ENCODE assay signal across 8 cellular contexts in genomic region chr6:145813285-145814034, GRCh38. TPM values are rescaled to one million over a fixed set of nuclear protein-coding genes. Genes with fewer than 3 reads are reported as not detected.
DNase-seq lines count a peak whose midpoint lies in the region; ATAC-seq, FAIRE-seq and TF ChIP-seq lines count a peak whose summit lies in the region.

No MANE protein-coding gene starts in this region.

- DNase-seq in A549 (ENCODE audit: low read depth in 1 of 2, low spot score in 1 of 2) = peak in 1 of 2 experiments; percentile 36
- peak; percentile 71 for DNase-seq in NB4 (ENCODE audit: low read depth)
- DNase-seq in astrocyte of the spinal cord (ENCODE audit: low read depth, low spot score) = peak; percentile 73
- no peak for DNase-seq in kidney epithelial cell (ENCODE audit: low read depth)
- peak in 1 of 49 donors; percentile 41 for DNase-seq in substantia nigra (lab: John Stamatoyannopoulos, UW)
- DNase-seq in NCI-H510A (lab: John Stamatoyannopoulos, UW) = no peak
- no peak for DNase-seq in activated CD4-positive, alpha-beta T cell treated with anti-CD3 and anti-CD28 coated beads for 1 hour

- TF ChIP-seq CTCF in A549 (IDR thresholded peaks at IDR 0.05) = no peak
- no peak for TF ChIP-seq CTCF in NB4 (IDR thresholded peaks at IDR 0.05; ENCODE audit: low read depth, low read length)
- no peak for TF ChIP-seq CTCF in astrocyte of the spinal cord (IDR thresholded peaks at IDR 0.05; ENCODE audit: low read depth, low read length)
- no peak for TF ChIP-seq CTCF in kidney epithelial cell (IDR thresholded peaks at IDR 0.05; ENCODE audit: insufficient read depth, low read length, poor library complexity, severe bottlenecking)

- ATAC-seq in A549 = peak; percentile 9 to 15; a peak in 4 of 6 replicates

- H3K4me2 ChIP-seq in A549 = peak overlapping the region; percentile 84

- POLR2A ChIA-PET in A549 (lab: Yijun Ruan, JAX) = interaction anchor here (2.1 to 3.0 kb wide), 2 partner anchors 78 to 79 kb away, joined by 21 to 69 read pairs; partner anchors contain the start of gene EPM2A

- CTCF ChIA-PET in A549 (lab: Yijun Ruan, JAX) = no interaction called here

- no peaks in the 10 kb centered on the region for H3K27me3 ChIP-seq in kidney epithelial cell (ENCODE audit: control insufficient read depth, insufficient read depth, low read length)

- peak overlapping the region; percentile 78 for H3K4me3 ChIP-seq in A549
- H3K4me3 ChIP-seq in GM08714 (ENCODE audit: low read length) = peak overlapping the region; percentile 83
- peak overlapping the region; percentile 88 for H3K4me3 ChIP-seq in NB4 (ENCODE audit: low read depth, low read length)
- peak overlapping the region; percentile 86 for H3K4me3 ChIP-seq in astrocyte of the spinal cord (ENCODE audit: low read depth, low read length)
- H3K4me3 ChIP-seq in kidney epithelial cell (ENCODE audit: low read depth, low read length) = peak overlapping the region; percentile 86

- H3K27ac ChIP-seq in A549 (peak overlapping the region; percentile 98 to 100), substantia nigra (ENCODE audit: low read depth, low read length, poor library complexity, severe bottlenecking) (peak overlapping the region; percentile 86)

- H3K9me3 ChIP-seq in A549 = no peaks in the 10 kb centered on the region

- no peaks in the 10 kb centered on the region for H3K36me3 ChIP-seq in kidney epithelial cell (ENCODE audit: control insufficient read depth, insufficient read depth, low read length)

- in situ Hi-C loops in astrocyte of the spinal cord (cut with HindIII; ENCODE audit: low sequenced_read_pairs) = no loop called here

- FAIRE-seq in A549 (lab: Jason Lieb, UNC) = no peak

- no peak for TF ChIP-seq POLR2A in A549 (IDR thresholded peaks at IDR 0.05; ENCODE audit: low read length)
- no peak for TF ChIP-seq POLR2A in NB4 (IDR thresholded peaks at IDR 0.05; ENCODE audit: extremely low read depth, insufficient read length)

- TF ChIP-seq EP300 in A549 (IDR thresholded peaks at IDR 0.05) = no peak

- H3K4me1 ChIP-seq in A549 = peaks cover 39% of the 10 kb centered on the region; the same call in 2 of the 3 replicates

- no peak for TF ChIP-seq RAD21 in A549 (conservative IDR thresholded peaks at IDR 0.05 in 1 of 2, IDR thresholded peaks at IDR 0.05 in 1 of 2)

- WGBS in A549 (ENCODE audit: missing lambda C conversion rate) = under 1% methylated on average over 12 of the region's 12 CpGs

TF ChIP-seq in A549, 52 proteins besides CTCF, POLR2A, EP300 and RAD21:
- TF ChIP-seq EHMT2 (IDR thresholded peaks at IDR 0.05; ENCODE audit: low read depth) = no peak
- TF ChIP-seq, protein P1, sequence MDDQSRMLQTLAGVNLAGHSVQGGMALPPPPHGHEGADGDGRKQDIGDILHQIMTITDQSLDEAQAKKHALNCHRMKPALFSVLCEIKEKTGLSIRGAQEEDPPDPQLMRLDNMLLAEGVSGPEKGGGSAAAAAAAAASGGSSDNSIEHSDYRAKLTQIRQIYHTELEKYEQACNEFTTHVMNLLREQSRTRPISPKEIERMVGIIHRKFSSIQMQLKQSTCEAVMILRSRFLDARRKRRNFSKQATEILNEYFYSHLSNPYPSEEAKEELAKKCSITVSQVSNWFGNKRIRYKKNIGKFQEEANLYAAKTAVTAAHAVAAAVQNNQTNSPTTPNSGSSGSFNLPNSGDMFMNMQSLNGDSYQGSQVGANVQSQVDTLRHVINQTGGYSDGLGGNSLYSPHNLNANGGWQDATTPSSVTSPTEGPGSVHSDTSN (IDR thresholded peaks at IDR 0.05) = no peak
- TF ChIP-seq JUN (IDR thresholded peaks at IDR 0.05) = no peak
- no peak for TF ChIP-seq RCOR1 (IDR thresholded peaks at IDR 0.05; ENCODE audit: low read depth, low read length)
- no peak for TF ChIP-seq NPAS2 (CRISPR knock-in tag; IDR thresholded peaks at IDR 0.05; ENCODE audit: borderline replicate concordance)
- TF ChIP-seq MAFK (IDR thresholded peaks at IDR 0.05; ENCODE audit: partially characterized antibody) = peak; percentile 91
- TF ChIP-seq FOSL2 (IDR thresholded peaks at IDR 0.05) = no peak
- TF ChIP-seq FOSL2 (CRISPR knock-in tag; IDR thresholded peaks at IDR 0.05) = peak; percentile 46
- no peak for TF ChIP-seq RFX5 (IDR thresholded peaks at IDR 0.05)
- TF ChIP-seq HOXA7 (CRISPR knock-in tag; IDR thresholded peaks at IDR 0.05) = no peak; the same call in 1 of the 2 replicates
- TF ChIP-seq NFE2L2 (conservative IDR thresholded peaks at IDR 0.05; ENCODE audit: low read length) = peak; percentile 77
- TF ChIP-seq FOSB (CRISPR knock-in tag; IDR thresholded peaks at IDR 0.05) = no peak
- TF ChIP-seq, protein P2, sequence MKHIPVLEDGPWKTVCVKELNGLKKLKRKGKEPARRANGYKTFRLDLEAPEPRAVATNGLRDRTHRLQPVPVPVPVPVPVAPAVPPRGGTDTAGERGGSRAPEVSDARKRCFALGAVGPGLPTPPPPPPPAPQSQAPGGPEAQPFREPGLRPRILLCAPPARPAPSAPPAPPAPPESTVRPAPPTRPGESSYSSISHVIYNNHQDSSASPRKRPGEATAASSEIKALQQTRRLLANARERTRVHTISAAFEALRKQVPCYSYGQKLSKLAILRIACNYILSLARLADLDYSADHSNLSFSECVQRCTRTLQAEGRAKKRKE (CRISPR knock-in tag; IDR thresholded peaks at IDR 0.05; ENCODE audit: low read depth) = no peak

RNA-seq across cellular contexts. Expression of gene FBXO30, which starts 1.1 kb away (rescaled TPM):
- polyA plus RNA-seq in A549 (2011; rRNA removed) (8.5 and 10.4 TPM in 2 replicates), A549 (2017; fragmentation: RNase III; extraction: RNeasy Plus Mini Kit Qiagen cat#74134 plus additional on column Dnase treatment) (7.7 to 8.3 TPM (median 8.0 TPM) in 3 replicates)
- polyA plus RNA-seq in A549 (2012; cell fraction: cytosol; rRNA removed) = 1.9 and 2.1 TPM in 2 replicates
- polyA plus RNA-seq in A549 (2012; cell fraction: nucleus; rRNA removed) = 1.5 and 2.5 TPM in 2 replicates
- 6.1 and 7.2 TPM in 2 replicates for polyA minus RNA-seq in A549 (2011; rRNA and poly(A)+ RNA removed)
- total RNA-seq in kidney epithelial cell = 9.2 and 10.1 TPM in 2 replicates

Comparison
In these comparisons a context has a peak if more than half of its experiments do, and no peak if none do; other contexts are left out.
1. DNase-seq: peak in NB4 (single experiment) and astrocyte of the spinal cord (single experiment); none in kidney epithelial cell (single experiment), NCI-H510A (single experiment) and activated CD4-positive, alpha-beta T cell treated with anti-CD3 and anti-CD28 coated beads for 1 hour (single experiment).
2. Peak in every context shown above with its lines, with median percentiles within 50 percentile points of each other: H3K4me3 ChIP-seq.